Comparison of ENCODE assay signal across 8 cellular contexts in genomic region chr1:26771643-26772321, GRCh38. TPM values are rescaled to one million over a fixed set of nuclear protein-coding genes. Genes with fewer than 3 reads are reported as not detected.
DNase-seq lines count a peak whose midpoint lies in the region; ATAC-seq and TF ChIP-seq lines count a peak whose summit lies in the region.

No MANE protein-coding gene starts in this region.

- H3K27me3 Mint-ChIP-seq in CD8-positive, alpha-beta T cell (ENCODE audit: low read depth) = no peaks in the 10 kb centered on the region
- H3K27me3 Mint-ChIP-seq in activated naive CD4-positive, alpha-beta T cell treated with anti-CD3 and anti-CD28 coated beads, Interleukin-2, amount 10 ng/mL, durations not matched to agents 7 days and 5 days = no peaks in the 10 kb centered on the region

- H3K36me3 Mint-ChIP-seq in CD8-positive, alpha-beta T cell = peaks cover 94% of the 10 kb centered on the region
- peaks cover 91% of the 10 kb centered on the region for H3K36me3 Mint-ChIP-seq in activated naive CD4-positive, alpha-beta T cell treated with anti-CD3 and anti-CD28 coated beads, Interleukin-2, amount 10 ng/mL, durations not matched to agents 7 days and 5 days

- H3K4me3 Mint-ChIP-seq in CD8-positive, alpha-beta T cell = no peak overlapping the region
- no peak overlapping the region for H3K4me3 Mint-ChIP-seq in activated naive CD4-positive, alpha-beta T cell treated with anti-CD3 and anti-CD28 coated beads, Interleukin-2, amount 10 ng/mL, durations not matched to agents 7 days and 5 days

- H3K4me1 ChIP-seq in CD8-positive, alpha-beta T cell (ENCODE audit: insufficient read depth, low read length) = no peaks in the 10 kb centered on the region
- H3K4me1 ChIP-seq in cardiac muscle cell (ENCODE audit: low read depth) = no peaks in the 10 kb centered on the region

- H3K9me3 ChIP-seq in CD8-positive, alpha-beta T cell (ENCODE audit: low read length) = no peaks in the 10 kb centered on the region
- no peaks in the 10 kb centered on the region for H3K9me3 ChIP-seq in cardiac muscle cell (ENCODE audit: low read depth)

- peaks cover 82% of the 10 kb centered on the region for H3K36me3 ChIP-seq in CD8-positive, alpha-beta T cell (ENCODE audit: insufficient read depth, low read length)
- peaks cover 91% of the 10 kb centered on the region for H3K36me3 ChIP-seq in cardiac muscle cell

- CTCF ChIA-PET in CD8-positive, alpha-beta T cell (lab: Charles Lee) = interaction anchor here (0.8 to 1.1 kb wide), 5 partner anchors 10 to 169 kb away, joined by 3 to 4 read pairs (median 3); no protein-coding TSS in a partner anchor
- CTCF ChIA-PET in activated naive CD4-positive, alpha-beta T cell treated with anti-CD3 and anti-CD28 coated beads, Interleukin-2, amount 10 ng/mL, durations not matched to agents 7 days and 5 days (lab: Charles Lee) = interaction anchor here (0.7 to 0.9 kb wide), 3 partner anchors 13 to 272 kb away, joined by 3 to 4 read pairs (median 3); no protein-coding TSS in a partner anchor

- H3K9me3 Mint-ChIP-seq in CD8-positive, alpha-beta T cell = no peaks in the 10 kb centered on the region
- H3K9me3 Mint-ChIP-seq in activated naive CD4-positive, alpha-beta T cell treated with anti-CD3 and anti-CD28 coated beads, Interleukin-2, amount 10 ng/mL, durations not matched to agents 7 days and 5 days = no peaks in the 10 kb centered on the region

- H3K27ac Mint-ChIP-seq in CD8-positive, alpha-beta T cell = peak overlapping the region; percentile 62
- peak overlapping the region; percentile 64 for H3K27ac Mint-ChIP-seq in activated naive CD4-positive, alpha-beta T cell treated with anti-CD3 and anti-CD28 coated beads, Interleukin-2, amount 10 ng/mL, durations not matched to agents 7 days and 5 days

- H3K4me1 Mint-ChIP-seq in CD8-positive, alpha-beta T cell (ENCODE audit: low read depth) = peaks cover 9% of the 10 kb centered on the region
- peaks cover 9% of the 10 kb centered on the region for H3K4me1 Mint-ChIP-seq in activated naive CD4-positive, alpha-beta T cell treated with anti-CD3 and anti-CD28 coated beads, Interleukin-2, amount 10 ng/mL, durations not matched to agents 7 days and 5 days

- intact Hi-C loops in CD8-positive, alpha-beta T cell (cut with DNase I, micrococcal nuclease) = no loop called here

- no peak overlapping the region for H3K27ac ChIP-seq in CD8-positive, alpha-beta T cell (ENCODE audit: low read depth, low read length)
- peak overlapping the region; percentile 41 for H3K27ac ChIP-seq in cardiac muscle cell

- TF ChIP-seq CTCF in CD8-positive, alpha-beta T cell (IDR thresholded peaks at IDR 0.05) = no peak
- no peak for TF ChIP-seq CTCF in cardiac muscle cell (IDR thresholded peaks at IDR 0.05; ENCODE audit: low read depth, low read length)

- ATAC-seq in CD8-positive, alpha-beta T cell = no peak

- H3K27me3 ChIP-seq in CD8-positive, alpha-beta T cell (ENCODE audit: insufficient read depth, low read length) = no peaks in the 10 kb centered on the region
- no peaks in the 10 kb centered on the region for H3K27me3 ChIP-seq in cardiac muscle cell

- POLR2A ChIA-PET in CD8-positive, alpha-beta T cell (lab: Charles Lee) = interaction anchor here (0.6 to 1.9 kb wide), 2 partner anchors 74 to 1005 kb away, joined by 3 to 5 read pairs; no protein-coding TSS in a partner anchor

- H3K4me3 ChIP-seq in CD8-positive, alpha-beta T cell (ENCODE audit: low read depth, low read length) = no peak overlapping the region
- H3K4me3 ChIP-seq in cardiac muscle cell (no peak overlapping the region), skeletal muscle cell (ENCODE audit: low read depth, low read length) (no peak overlapping the region)

- no peak for DNase-seq in CD8-positive, alpha-beta T cell
- DNase-seq in HK-2 (ENCODE audit: unreplicated experiment) (peak; percentile 78), cardiac muscle cell (ENCODE audit: low read depth in 1 of 2, low spot score in 1 of 2) (peak in 1 of 2 donors; percentile 95), skeletal muscle cell (ENCODE audit: low read depth) (peak; percentile 89), pons (ENCODE audit: low spot score) (no peak), ecto neural progenitor cell (ENCODE audit: low spot score) (no peak), NCI-H1694 treated with DMSO at 0.1 percent for 48 hours (lab: John Stamatoyannopoulos, UW) (no peak)
- DNase-seq in activated naive CD4-positive, alpha-beta T cell treated with anti-CD3 and anti-CD28 coated beads, Interleukin-2, amount 10 ng/mL, durations not matched to agents 7 days and 5 days = no peak

RNA-seq across cellular contexts. Expression of gene PIGV, which starts 16.0 kb away (rescaled TPM):
- total RNA-seq in CD8-positive, alpha-beta T cell = 10 to 100 TPM in 1 of 2 experiments, 1 to 10 TPM in 1; 9.5 to 12.7 TPM
- total RNA-seq in cardiac muscle cell = 8.5 and 13.7 TPM in 2 replicates
- polyA plus RNA-seq in cardiac muscle cell = 11.7 and 12.4 TPM in 2 replicates

RNA-seq across cellular contexts. Expression of gene ZDHHC18, which starts 54.7 kb away (rescaled TPM):
- 10 to 100 TPM; 55.2 to 55.4 TPM for total RNA-seq in CD8-positive, alpha-beta T cell
- total RNA-seq in cardiac muscle cell = 16.2 and 16.6 TPM in 2 replicates
- 16.1 and 16.6 TPM in 2 replicates for polyA plus RNA-seq in cardiac muscle cell

Comparison
In these comparisons a context has a peak if more than half of its experiments do, and no peak if none do; other contexts are left out.
1. DNase-seq: peak in HK-2 (single experiment) and skeletal muscle cell (single experiment); none in CD8-positive, alpha-beta T cell (0 of 7), activated naive CD4-positive, alpha-beta T cell treated with anti-CD3 and anti-CD28 coated beads, Interleukin-2, amount 10 ng/mL, durations not matched to agents 7 days and 5 days (single experiment), pons (single experiment), ecto neural progenitor cell (single experiment) and NCI-H1694 treated with DMSO at 0.1 percent for 48 hours (single experiment).